Comparison of ENCODE assay signal across 8 cellular contexts in the genomic region with DNA sequence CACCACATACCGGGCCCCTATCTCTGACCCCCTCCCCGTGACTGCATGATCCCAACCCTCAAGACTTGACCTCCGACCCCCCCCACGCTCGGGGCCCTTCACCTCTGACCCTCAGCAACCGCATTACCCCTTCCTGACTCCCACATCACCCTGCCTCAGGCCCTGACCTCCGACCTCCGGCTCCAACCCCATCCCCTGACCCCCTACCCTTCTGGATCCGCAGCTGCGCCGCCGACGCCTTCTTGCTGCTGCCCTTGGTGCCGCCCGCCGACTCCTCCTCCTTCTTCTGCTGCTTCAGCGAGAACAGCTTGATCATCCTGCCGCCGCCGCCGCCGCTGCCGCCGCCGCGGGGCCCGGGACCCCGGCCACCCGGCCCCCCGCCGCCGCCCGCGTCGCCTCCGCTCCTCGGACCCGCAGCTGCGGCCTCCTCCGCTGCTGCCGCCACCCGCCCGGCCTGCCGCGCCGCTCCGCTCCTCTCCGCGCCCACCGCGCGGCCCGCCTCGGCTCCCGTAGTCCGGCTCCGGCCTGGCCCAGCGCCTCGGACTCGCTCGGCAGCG. TPM values are rescaled to one million over a fixed set of nuclear protein-coding genes. Genes with fewer than 3 reads are reported as not detected.
DNase-seq lines count a peak whose midpoint lies in the region; ATAC-seq and TF ChIP-seq lines count a peak whose summit lies in the region.

A gene (minus strand): TSS at position 546 of the 557 bp plus-strand sequence. CDS start 230 bp downstream, at position 316.

- peak within 1 kb of the TSS; percentile 86 for H2AFZ ChIP-seq in neural progenitor cell (replicated peaks)

- peaks cover 72% of the 10 kb centered on the region for H3F3A ChIP-seq in neural progenitor cell (ENCODE audit: low read depth)

- ATAC-seq in HG03135 (IDR thresholded peaks at IDR 0.05; ENCODE audit: unreplicated experiment), result peak; percentile 1
- no peak for ATAC-seq in activated CD8-positive, alpha-beta T cell treated with anti-CD3 and anti-CD28 coated beads for 36 hours
- no peak for ATAC-seq in HG03442 (IDR thresholded peaks at IDR 0.05; ENCODE audit: unreplicated experiment)
- ATAC-seq in HG03520 (IDR thresholded peaks at IDR 0.05; ENCODE audit: unreplicated experiment), result no peak

- H3K9me3 Mint-ChIP-seq in activated CD8-positive, alpha-beta T cell treated with anti-CD3 and anti-CD28 coated beads for 36 hours, result no peaks in the 10 kb centered on the region
- no peaks in the 10 kb centered on the region for H3K9me3 Mint-ChIP-seq in neural progenitor cell

- peaks cover 54% of the 10 kb centered on the region for H3K36me3 Mint-ChIP-seq in activated CD8-positive, alpha-beta T cell treated with anti-CD3 and anti-CD28 coated beads for 36 hours (ENCODE audit: low read depth)
- H3K36me3 Mint-ChIP-seq in neural progenitor cell, result peaks cover 15% of the 10 kb centered on the region

- H3K27ac Mint-ChIP-seq in activated CD8-positive, alpha-beta T cell treated with anti-CD3 and anti-CD28 coated beads for 36 hours, result peak within 1 kb of the TSS; percentile 100
- peak within 1 kb of the TSS; percentile 99 for H3K27ac Mint-ChIP-seq in neural progenitor cell

- no peaks in the 10 kb centered on the region for H3K27me3 Mint-ChIP-seq in activated CD8-positive, alpha-beta T cell treated with anti-CD3 and anti-CD28 coated beads for 36 hours
- H3K27me3 Mint-ChIP-seq in neural progenitor cell (ENCODE audit: insufficient read depth, low read depth), result peaks cover 18% of the 10 kb centered on the region

- H3K4me3 Mint-ChIP-seq in activated CD8-positive, alpha-beta T cell treated with anti-CD3 and anti-CD28 coated beads for 36 hours, result peak within 1 kb of the TSS; percentile 98
- peak within 1 kb of the TSS; percentile 98 for H3K4me3 Mint-ChIP-seq in neural progenitor cell

- POLR2A ChIA-PET in activated CD8-positive, alpha-beta T cell treated with anti-CD3 and anti-CD28 coated beads for 36 hours (lab: Charles Lee), result interaction anchor here (1.1 to 4.2 kb wide), 5 partner anchors 9 to 36 kb away, joined by 3 to 39 read pairs (median 3); a partner anchor contains a TSS

- H3K36me3 ChIP-seq in neural progenitor cell, result no peaks in the 10 kb centered on the region

- peaks cover 14% of the 10 kb centered on the region for H3K27me3 ChIP-seq in neural progenitor cell

- peak within 1 kb of the TSS; percentile 65 for H3K4me3 ChIP-seq in neural progenitor cell

- peaks cover 50% of the 10 kb centered on the region for H3K4me1 Mint-ChIP-seq in activated CD8-positive, alpha-beta T cell treated with anti-CD3 and anti-CD28 coated beads for 36 hours (ENCODE audit: low read depth)
- H3K4me1 Mint-ChIP-seq in neural progenitor cell, result peaks cover 47% of the 10 kb centered on the region

- H3K4me1 ChIP-seq in neural progenitor cell, result peaks cover 23% of the 10 kb centered on the region

- peak within 1 kb of the TSS; percentile 99 for H3K9ac ChIP-seq in neural progenitor cell

- peaks cover 15% of the 10 kb centered on the region for H4K20me1 ChIP-seq in neural progenitor cell (ENCODE audit: low read depth)

- CTCF ChIA-PET in activated CD8-positive, alpha-beta T cell treated with anti-CD3 and anti-CD28 coated beads for 36 hours (lab: Charles Lee), result interaction anchor here (1.6 to 1.8 kb wide), 2 partner anchors 39 to 44 kb away, joined by 5 to 7 read pairs; a partner anchor contains a TSS

- intact Hi-C loops in activated CD8-positive, alpha-beta T cell treated with anti-CD3 and anti-CD28 coated beads for 36 hours (cut with micrococcal nuclease), result no loop called here

- TF ChIP-seq CTCF in activated CD8-positive, alpha-beta T cell treated with anti-CD3 and anti-CD28 coated beads for 36 hours (IDR thresholded peaks at IDR 0.05), result no peak
- TF ChIP-seq CTCF in neural progenitor cell (IDR thresholded peaks at IDR 0.05), result no peak

- H3K79me2 ChIP-seq in neural progenitor cell (ENCODE audit: low read depth), result peaks cover 50% of the 10 kb centered on the region

- peak within 1 kb of the TSS; percentile 98 for H3K4me2 ChIP-seq in neural progenitor cell

- DNase-seq in COLO829 (ENCODE audit: low spot score), result peak; percentile 85
- DNase-seq in activated CD8-positive, alpha-beta T cell treated with anti-CD3 and anti-CD28 coated beads for 36 hours, result peak; percentile 78
- peak; percentile 47 for DNase-seq in fibroblast of gingiva (ENCODE audit: low read depth)
- no peak for DNase-seq in neural progenitor cell (ENCODE audit: low spot score)
- no peak for DNase-seq in NK-92 (lab: John Stamatoyannopoulos, UW; ENCODE audit: unreplicated experiment)

- no peaks in the 10 kb centered on the region for H3K9me3 ChIP-seq in neural progenitor cell (ENCODE audit: low read depth)

- H3K27ac ChIP-seq in neural progenitor cell, result peak within 1 kb of the TSS; percentile 100

RNA-seq across cellular contexts. Expression of the gene that starts here (rescaled TPM):
- 100 to 1,000 TPM; 107 to 114 TPM for total RNA-seq in activated CD8-positive, alpha-beta T cell treated with anti-CD3 and anti-CD28 coated beads for 36 hours
- total RNA-seq in neural progenitor cell (ENCODE audit: low replicate concordance), result 59.3 and 73.3 TPM in 2 replicates

Comparison
In these comparisons a context has a peak if more than half of its experiments do, and no peak if none do; other contexts are left out.
1. DNase-seq: peak in COLO829 (single experiment), activated CD8-positive, alpha-beta T cell treated with anti-CD3 and anti-CD28 coated beads for 36 hours (single experiment) and fibroblast of gingiva (single experiment); none in neural progenitor cell (single experiment) and NK-92 (single experiment).